ENCODE assay signal across 9 cellular contexts in genomic region chrX:103453655-103454054, GRCh38.
DNase-seq lines count a peak whose midpoint lies in the region; ATAC-seq and TF ChIP-seq lines count a peak whose summit lies in the region.
"Had no signal": no experiment of that assay in that cellular context is flagged by ENCODE, and none has a peak within 500 bp of the region (broad histone marks: within the 10 kb centered on the region; RNA-seq: fewer than 3 reads in every experiment).

No MANE protein-coding gene starts in this region.

- H3K4me3 Mint-ChIP-seq in chondrocyte (ENCODE audit: unreplicated experiment) = no peak overlapping the region

- no peak for ATAC-seq in HG03442 (IDR thresholded peaks at IDR 0.05; ENCODE audit: unreplicated experiment)
- ATAC-seq in HG03521 (IDR thresholded peaks at IDR 0.05; ENCODE audit: unreplicated experiment) = no peak
- ATAC-seq: body of pancreas had no signal

- peak overlapping the region; percentile 62 for H3K27ac Mint-ChIP-seq in chondrocyte (ENCODE audit: unreplicated experiment)

- peaks cover 7% of the 10 kb centered on the region for H3K9me3 Mint-ChIP-seq in chondrocyte (ENCODE audit: low read depth)

- no peaks in the 10 kb centered on the region for H3K36me3 Mint-ChIP-seq in chondrocyte (ENCODE audit: low read depth)

- H3K4me1 Mint-ChIP-seq in chondrocyte (ENCODE audit: low read depth) = peaks cover 9% of the 10 kb centered on the region

- DNase-seq in Daoy (ENCODE audit: low read depth) = peak; percentile 77
- DNase-seq in NCI-H2196 (lab: John Stamatoyannopoulos, UW; ENCODE audit: unreplicated experiment) = peak; percentile 2
- no peak for DNase-seq in chondrocyte (ENCODE audit: low spot score)
- DNase-seq in non-pigmented ciliary epithelial cell (ENCODE audit: low read depth) = peak; percentile 75
- no peak for DNase-seq in activated T-cell treated with anti-CD3 and anti-CD28 coated beads, Interleukin-2, amount 50 U/mL, for 48 hours
- DNase-seq in NCI-H82 (lab: John Stamatoyannopoulos, UW) = no peak
- DNase-seq: body of pancreas had no signal

- TF ChIP-seq CTCF in chondrocyte (IDR thresholded peaks at IDR 0.05) = no peak

- H3K27me3 Mint-ChIP-seq in chondrocyte (ENCODE audit: low read depth) = no peaks in the 10 kb centered on the region

Comparison
In these comparisons a context has a peak if more than half of its experiments do, and no peak if none do; other contexts are left out.
1. DNase-seq: peak in Daoy (single experiment), NCI-H2196 (single experiment) and non-pigmented ciliary epithelial cell (single experiment); none in chondrocyte (single experiment), activated T-cell treated with anti-CD3 and anti-CD28 coated beads, Interleukin-2, amount 50 U/mL, for 48 hours (0 of 2) and NCI-H82 (single experiment).